Comparison of ENCODE assay signal across 8 cellular contexts in the genomic region with DNA sequence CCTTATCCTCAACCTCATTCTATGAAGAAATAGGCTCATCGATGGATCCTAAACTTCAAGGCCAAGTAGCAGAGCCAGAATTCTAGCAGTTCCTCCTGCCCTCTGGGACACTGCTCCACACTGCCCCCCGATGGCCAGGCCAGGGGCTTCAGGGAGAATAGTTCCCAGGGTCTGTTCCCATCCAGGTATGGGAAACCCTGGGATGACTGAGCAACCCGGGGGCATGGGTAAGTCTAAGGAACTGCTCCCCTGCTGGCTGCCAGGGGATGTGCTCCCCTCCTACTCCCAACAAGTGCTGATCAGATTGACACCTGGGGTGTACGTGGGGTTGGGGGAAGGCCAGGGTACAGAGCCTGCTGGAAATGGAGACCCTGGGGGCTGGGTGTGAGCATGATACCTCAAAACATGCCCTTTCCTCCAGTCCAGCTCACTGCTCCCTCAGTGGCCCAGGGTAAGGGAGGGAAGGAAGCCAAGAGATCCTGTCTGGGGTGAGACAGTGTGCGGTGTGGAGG. TPM values are rescaled to one million over a fixed set of nuclear protein-coding genes. Genes with fewer than 3 reads are reported as not detected.
DNase-seq lines count a peak whose midpoint lies in the region; ATAC-seq, FAIRE-seq and TF ChIP-seq lines count a peak whose summit lies in the region.

No MANE protein-coding gene starts in this region.

- 48% methylated on average over 5 of the region's 5 CpGs; no CpG with 5 or more reads in 1 of the 2 experiments for WGBS in H1 (ENCODE audit: extremely low coverage in 1 of 2, insufficient coverage in 1 of 2, insufficient read length in 1 of 2, insufficient replicate concordance in 2 of 2, low coverage in 1 of 2, low lambda C conversion rate in 2 of 2, missing lambda C conversion rate in 1 of 2), 2 experiments

- no peaks in the 10 kb centered on the region for H3K79me1 ChIP-seq in H1 (ENCODE audit: low read depth, low read length)

- no peak overlapping the region for H3K4ac ChIP-seq in H1 (replicated peaks; ENCODE audit: insufficient read length, low read depth, low read length)

- no peak overlapping the region for H2BK120ac ChIP-seq in H1 (replicated peaks; ENCODE audit: low read depth, low read length)

- no peaks in the 10 kb centered on the region for H3K9me3 ChIP-seq in H1 (ENCODE audit: insufficient read depth in 2 of 2, low read depth in 1 of 2, low read length in 1 of 2)
- H3K9me3 ChIP-seq in vagina: no peaks in the 10 kb centered on the region

- H3K4me3 Mint-ChIP-seq in activated CD4-positive, alpha-beta T cell treated with anti-CD3 and anti-CD28 coated beads, Interleukin-2, amount 10 ng/mL, durations not matched to agents 24 days and 14 days: no peak overlapping the region

- H3K18ac ChIP-seq in H1 (ENCODE audit: extremely low read depth, low read length): no peak overlapping the region

- peak; percentile 73 to 98 (median 97) for TF ChIP-seq CTCF in H1 (IDR thresholded peaks at IDR 0.05; ENCODE audit: control extremely low read depth in 1 of 3, insufficient read depth in 1 of 3, low read depth in 1 of 3, low read length in 3 of 3)
- peak; percentile 27 to 49 (median 48) for TF ChIP-seq CTCF in vagina (IDR thresholded peaks at IDR 0.05)

- H4K20me1 ChIP-seq in H1 (replicated peaks in 1 of 2; ENCODE audit: control insufficient read depth in 1 of 2, insufficient read depth in 2 of 2, low read length in 2 of 2): peaks cover 0 to 2% of the 10 kb centered on the region in 2 experiments

- ATAC-seq in HG02678 (IDR thresholded peaks at IDR 0.05; ENCODE audit: unreplicated experiment): no peak

- no peaks in the 10 kb centered on the region for H3K27me3 Mint-ChIP-seq in activated CD4-positive, alpha-beta T cell treated with anti-CD3 and anti-CD28 coated beads, Interleukin-2, amount 10 ng/mL, durations not matched to agents 24 days and 14 days

- H3K79me2 ChIP-seq in H1 (ENCODE audit: control insufficient read depth in 1 of 2, insufficient read depth in 2 of 2, low read length in 2 of 2): no peaks in the 10 kb centered on the region

- TF ChIP-seq EP300 in H1 (IDR thresholded peaks at IDR 0.05; ENCODE audit: borderline replicate concordance in 1 of 2, low read depth in 2 of 2, low read length in 2 of 2): peak in 1 of 2 experiments; percentile 35; a peak in 1 of 3 replicates

- no peak overlapping the region for H2BK20ac ChIP-seq in H1 (ENCODE audit: low read length)

- peak; percentile 93 for FAIRE-seq in H1 (lab: Jason Lieb, UNC)

- no peaks in the 10 kb centered on the region for H3K23me2 ChIP-seq in H1 (ENCODE audit: low read depth, low read length)

- H2AFZ ChIP-seq in H1 (ENCODE audit: low read length): no peak overlapping the region

- POLR2A ChIA-PET in H1 (lab: Charles Lee; ENCODE audit: partially characterized antibody): interaction anchor here (0.6 to 1.6 kb wide), 2 partner anchors 72 to 76 kb away, joined by 3 read pairs; no protein-coding TSS in a partner anchor

- TF ChIP-seq RAD21 in H1 (IDR thresholded peaks at IDR 0.05 in 1 of 2, conservative IDR thresholded peaks at IDR 0.05 in 1 of 2; ENCODE audit: low read depth in 2 of 2, low read length in 2 of 2): peak; percentile 62 to 76

- no peak overlapping the region for H2BK15ac ChIP-seq in H1 (ENCODE audit: low read length)

- H3K36me3 Mint-ChIP-seq in activated CD4-positive, alpha-beta T cell treated with anti-CD3 and anti-CD28 coated beads, Interleukin-2, amount 10 ng/mL, durations not matched to agents 24 days and 14 days (ENCODE audit: low read depth): peaks cover 10% of the 10 kb centered on the region

- no peak overlapping the region for H3K56ac ChIP-seq in H1 (replicated peaks; ENCODE audit: insufficient read length, low read depth, low read length)

- CTCF ChIA-PET in H1 (lab: Charles Lee; ENCODE audit: partially characterized antibody): interaction anchor here (0.6 to 6.6 kb wide), 24 partner anchors 9 to 1601 kb away, joined by 3 to 52 read pairs (median 4); a partner anchor contains a TSS

- H3K4me1 ChIP-seq in H1 (replicated peaks in 1 of 4; ENCODE audit: control insufficient read depth in 3 of 4, insufficient read depth in 4 of 4, low read length in 3 of 4): peaks cover 0 to 4% (median 2%) of the 10 kb centered on the region in 4 experiments; a peak in 4 of 7 replicates
- H3K4me1 ChIP-seq in vagina: no peaks in the 10 kb centered on the region

- H3K23ac ChIP-seq in H1 (ENCODE audit: insufficient read length): no peak overlapping the region

- intact Hi-C loops in activated CD4-positive, alpha-beta T cell treated with anti-CD3 and anti-CD28 coated beads, Interleukin-2, amount 10 ng/mL, durations not matched to agents 24 days and 14 days (cut with micrococcal nuclease): no loop called here
- intact Hi-C loops in vagina (cut with DNase I): no loop called here

- peak; percentile 17 for DNase-seq in NCI-H146 (lab: John Stamatoyannopoulos, UW)
- no peak for DNase-seq in NCI-H146 treated with DMSO at 0.1 percent for 48 hours (lab: John Stamatoyannopoulos, UW; ENCODE audit: unreplicated experiment)
- DNase-seq in NAMALWA (ENCODE audit: low spot score): peak; percentile 48
- peak; percentile 86 for DNase-seq in activated CD4-positive, alpha-beta T cell treated with anti-CD3 and anti-CD28 coated beads, Interleukin-2, amount 10 ng/mL, durations not matched to agents 24 days and 14 days
- peak; percentile 82 to 98 for DNase-seq in H1 (ENCODE audit: low read depth in 1 of 2, low spot score in 2 of 2)
- DNase-seq in mucosa of gallbladder (ENCODE audit: low spot score): peak; percentile 37
- DNase-seq in vagina (ENCODE audit: extremely low spot score in 2 of 2): no peak

- TF ChIP-seq POLR2A in H1 (IDR thresholded peaks at IDR 0.05; ENCODE audit: control extremely low read depth in 1 of 2, low read depth in 2 of 2, low read length in 2 of 2) (no peak), vagina (IDR thresholded peaks at IDR 0.05) (no peak)

- peaks cover 2% of the 10 kb centered on the region for H3K4me1 Mint-ChIP-seq in activated CD4-positive, alpha-beta T cell treated with anti-CD3 and anti-CD28 coated beads, Interleukin-2, amount 10 ng/mL, durations not matched to agents 24 days and 14 days

- H3K9ac ChIP-seq in H1 (replicated peaks in 1 of 4; ENCODE audit: extremely low read depth in 1 of 4, low read depth in 3 of 4, low read length in 3 of 4): no peak overlapping the region

- no peaks in the 10 kb centered on the region; a peak in 1 of 8 replicates for H3K36me3 ChIP-seq in H1 (ENCODE audit: control insufficient read depth in 2 of 4, insufficient read depth in 4 of 4, low read length in 3 of 4)
- H3K36me3 ChIP-seq in vagina: peaks cover 0 to 24% of the 10 kb centered on the region in 2 donors

- H2BK12ac ChIP-seq in H1 (ENCODE audit: low read depth, low read length): 0 out of 2 replicates have a peak overlapping the region, but pooled peaks have one; percentile 7

- no peak overlapping the region for H2BK5ac ChIP-seq in H1 (ENCODE audit: low read depth, low read length)

- no peak overlapping the region for H3K4me2 ChIP-seq in H1 (ENCODE audit: insufficient read depth in 1 of 2, low read depth in 2 of 2, low read length in 2 of 2)

- H3K27ac ChIP-seq in H1 (ENCODE audit: low read depth, low read length) (peak overlapping the region; percentile 47; the same call in 1 of the 2 replicates), vagina (no peak overlapping the region)

- H2AK5ac ChIP-seq in H1 (ENCODE audit: low read depth, low read length): no peak overlapping the region

- H4K8ac ChIP-seq in H1 (ENCODE audit: extremely low read depth, insufficient read depth, low read length): no peak overlapping the region

- no peak overlapping the region for H3K4me3 ChIP-seq in H1 (ENCODE audit: extremely low read depth in 1 of 4, insufficient read depth in 2 of 4, low read depth in 3 of 4, low read length in 4 of 4)
- H3K4me3 ChIP-seq in vagina: no peak overlapping the region

- no peak overlapping the region for H3K14ac ChIP-seq in H1 (ENCODE audit: insufficient read length)

- H3K27me3 ChIP-seq in H1 (replicated peaks in 1 of 4; ENCODE audit: control insufficient read depth in 3 of 4, extremely low read depth in 1 of 4, insufficient read depth in 3 of 4, low read length in 3 of 4): no peaks in the 10 kb centered on the region; a peak in 1 of 7 replicates
- H3K27me3 ChIP-seq in vagina: no peaks in the 10 kb centered on the region

- H4K91ac ChIP-seq in H1 (replicated peaks; ENCODE audit: insufficient read length, low read length): no peak overlapping the region

- H4K5ac ChIP-seq in H1 (ENCODE audit: insufficient read length, low read depth, low read length): no peak overlapping the region

- no peak overlapping the region for H3K27ac Mint-ChIP-seq in activated CD4-positive, alpha-beta T cell treated with anti-CD3 and anti-CD28 coated beads, Interleukin-2, amount 10 ng/mL, durations not matched to agents 24 days and 14 days

- H3K9me3 Mint-ChIP-seq in activated CD4-positive, alpha-beta T cell treated with anti-CD3 and anti-CD28 coated beads, Interleukin-2, amount 10 ng/mL, durations not matched to agents 24 days and 14 days: no peaks in the 10 kb centered on the region

RNA-seq across cellular contexts. Expression of a gene that starts 7.6 kb away (rescaled TPM):
- 52.6 and 57.3 TPM in 2 replicates for total RNA-seq in activated CD4-positive, alpha-beta T cell treated with anti-CD3 and anti-CD28 coated beads, Interleukin-2, amount 10 ng/mL, durations not matched to agents 24 days and 14 days
- total RNA-seq in H1 (2021; fragmentation: NEBNext Ultra II Directional; extraction: Animal tissue kit (Norgen Biotek cat#: 25700)): 25.0 and 27.1 TPM in 2 replicates
- 34.4 and 52.2 TPM in 2 replicates for polyA plus RNA-seq in H1 (2011; rRNA removed)
- 39.6 TPM for polyA plus RNA-seq in H1 (2011; cell fraction: cytosol; rRNA removed)
- 241 TPM for polyA plus RNA-seq in H1 (2011; cell fraction: nucleus; rRNA removed)
- 23.8 to 32.8 TPM (median 27.6 TPM) in 4 replicates for polyA plus RNA-seq in H1 (2012, experiment 1 of 2)
- 22.2 TPM for polyA plus RNA-seq in H1 (2012, experiment 2 of 2)
- polyA plus RNA-seq in H1 (2013, experiment 1 of 2): 23.5 TPM
- polyA plus RNA-seq in H1 (2013, experiment 2 of 2): 20.5 TPM
- 22.9 and 29.2 TPM in 2 replicates for polyA minus RNA-seq in H1 (2011; rRNA and poly(A)+ RNA removed)
- polyA minus RNA-seq in H1 (2011; cell fraction: cytosol; rRNA and poly(A)+ RNA removed): 14.8 TPM
- 30.0 TPM for polyA minus RNA-seq in H1 (2011; cell fraction: nucleus; rRNA and poly(A)+ RNA removed)
- total RNA-seq in mucosa of gallbladder (42.1 TPM), vagina (75.9 TPM)

RNA-seq across cellular contexts. Expression of a gene that starts 8.9 kb away (rescaled TPM):
- total RNA-seq in activated CD4-positive, alpha-beta T cell treated with anti-CD3 and anti-CD28 coated beads, Interleukin-2, amount 10 ng/mL, durations not matched to agents 24 days and 14 days: 0.09 TPM in 2 replicates
- total RNA-seq in H1 (2021; fragmentation: NEBNext Ultra II Directional; extraction: Animal tissue kit (Norgen Biotek cat#: 25700)): not detected in 2 replicates
- 0.17 and 0.27 TPM in 2 replicates for polyA plus RNA-seq in H1 (2011; rRNA removed)
- 0.23 TPM for polyA plus RNA-seq in H1 (2011; cell fraction: cytosol; rRNA removed)
- polyA plus RNA-seq in H1 (2011; cell fraction: nucleus; rRNA removed): 0.16 TPM
- 0.08 to 0.19 TPM (median 0.08 TPM) in 3 of 4 replicates, not detected in the other for polyA plus RNA-seq in H1 (2012, experiment 1 of 2)
- polyA plus RNA-seq in H1 (2012, experiment 2 of 2): 0.09 TPM
- polyA plus RNA-seq in H1 (2013, experiment 1 of 2): 0.10 TPM
- 0.11 TPM for polyA plus RNA-seq in H1 (2013, experiment 2 of 2)
- 0.28 TPM in 1 of 2 replicates, not detected in the other for polyA minus RNA-seq in H1 (2011; rRNA and poly(A)+ RNA removed)
- polyA minus RNA-seq in H1 (2011; cell fraction: cytosol; rRNA and poly(A)+ RNA removed): not detected
- polyA minus RNA-seq in H1 (2011; cell fraction: nucleus; rRNA and poly(A)+ RNA removed): not detected
- total RNA-seq in mucosa of gallbladder: not detected
- not detected for total RNA-seq in vagina

RNA-seq across cellular contexts. Expression of a gene that starts 22.7 kb away (rescaled TPM):
- total RNA-seq in activated CD4-positive, alpha-beta T cell treated with anti-CD3 and anti-CD28 coated beads, Interleukin-2, amount 10 ng/mL, durations not matched to agents 24 days and 14 days: 0.33 and 0.36 TPM in 2 replicates
- not detected in 2 replicates for total RNA-seq in H1 (2021; fragmentation: NEBNext Ultra II Directional; extraction: Animal tissue kit (Norgen Biotek cat#: 25700))
- polyA plus RNA-seq in H1 (2011; rRNA removed): not detected in 2 replicates
- polyA plus RNA-seq in H1 (2011; cell fraction: cytosol; rRNA removed): 0.03 TPM
- not detected for polyA plus RNA-seq in H1 (2011; cell fraction: nucleus; rRNA removed)
- not detected in 4 replicates for polyA plus RNA-seq in H1 (2012, experiment 1 of 2)
- polyA plus RNA-seq in H1 (2012, experiment 2 of 2): not detected
- not detected for polyA plus RNA-seq in H1 (2013, experiment 1 of 2)
- not detected for polyA plus RNA-seq in H1 (2013, experiment 2 of 2)
- polyA minus RNA-seq in H1 (2011; rRNA and poly(A)+ RNA removed): not detected in 2 replicates
- not detected for polyA minus RNA-seq in H1 (2011; cell fraction: cytosol; rRNA and poly(A)+ RNA removed)
- not detected for polyA minus RNA-seq in H1 (2011; cell fraction: nucleus; rRNA and poly(A)+ RNA removed)
- not detected for total RNA-seq in mucosa of gallbladder
- not detected for total RNA-seq in vagina

RNA-seq across cellular contexts. Expression of a gene that starts 37.8 kb away (rescaled TPM):
- total RNA-seq in activated CD4-positive, alpha-beta T cell treated with anti-CD3 and anti-CD28 coated beads, Interleukin-2, amount 10 ng/mL, durations not matched to agents 24 days and 14 days: 89.4 and 94.8 TPM in 2 replicates
- 40.3 and 41.7 TPM in 2 replicates for total RNA-seq in H1 (2021; fragmentation: NEBNext Ultra II Directional; extraction: Animal tissue kit (Norgen Biotek cat#: 25700))
- 112 and 131 TPM in 2 replicates for polyA plus RNA-seq in H1 (2011; rRNA removed)
- 54.5 TPM for polyA plus RNA-seq in H1 (2011; cell fraction: cytosol; rRNA removed)
- 69.7 TPM for polyA plus RNA-seq in H1 (2011; cell fraction: nucleus; rRNA removed)
- polyA plus RNA-seq in H1 (2012, experiment 1 of 2): 32.4 to 42.6 TPM (median 38.6 TPM) in 4 replicates
- 42.5 TPM for polyA plus RNA-seq in H1 (2012, experiment 2 of 2)
- polyA plus RNA-seq in H1 (2013, experiment 1 of 2): 49.4 TPM
- polyA plus RNA-seq in H1 (2013, experiment 2 of 2): 59.2 TPM
- polyA minus RNA-seq in H1 (2011; rRNA and poly(A)+ RNA removed): 83.8 and 86.8 TPM in 2 replicates
- 39.1 TPM for polyA minus RNA-seq in H1 (2011; cell fraction: cytosol; rRNA and poly(A)+ RNA removed)
- 29.2 TPM for polyA minus RNA-seq in H1 (2011; cell fraction: nucleus; rRNA and poly(A)+ RNA removed)
- total RNA-seq in mucosa of gallbladder (110 TPM), vagina (56.7 TPM)

RNA-seq across cellular contexts. Expression of a gene that starts 53.5 kb away (rescaled TPM):
- total RNA-seq in activated CD4-positive, alpha-beta T cell treated with anti-CD3 and anti-CD28 coated beads, Interleukin-2, amount 10 ng/mL, durations not matched to agents 24 days and 14 days: 332 and 340 TPM in 2 replicates
- 50.2 and 51.7 TPM in 2 replicates for total RNA-seq in H1 (2021; fragmentation: NEBNext Ultra II Directional; extraction: Animal tissue kit (Norgen Biotek cat#: 25700))
- 13.7 and 23.0 TPM in 2 replicates for polyA plus RNA-seq in H1 (2011; rRNA removed)
- 16.8 TPM for polyA plus RNA-seq in H1 (2011; cell fraction: cytosol; rRNA removed)
- 40.7 TPM for polyA plus RNA-seq in H1 (2011; cell fraction: nucleus; rRNA removed)
- polyA plus RNA-seq in H1 (2012, experiment 1 of 2): 31.1 to 46.6 TPM (median 42.9 TPM) in 4 replicates
- polyA plus RNA-seq in H1 (2012, experiment 2 of 2): 39.8 TPM
- polyA plus RNA-seq in H1 (2013, experiment 1 of 2): 22.2 TPM
- polyA plus RNA-seq in H1 (2013, experiment 2 of 2): 21.3 TPM
- polyA minus RNA-seq in H1 (2011; rRNA and poly(A)+ RNA removed): 12.9 and 26.4 TPM in 2 replicates
- 21.8 TPM for polyA minus RNA-seq in H1 (2011; cell fraction: cytosol; rRNA and poly(A)+ RNA removed)
- polyA minus RNA-seq in H1 (2011; cell fraction: nucleus; rRNA and poly(A)+ RNA removed): 19.3 TPM
- total RNA-seq in mucosa of gallbladder: 74.2 TPM
- 26.3 TPM for total RNA-seq in vagina

Comparison
In these comparisons a context has a peak if more than half of its experiments do, and no peak if none do; other contexts are left out.
1. DNase-seq: peak in NCI-H146 (single experiment), NAMALWA (single experiment), activated CD4-positive, alpha-beta T cell treated with anti-CD3 and anti-CD28 coated beads, Interleukin-2, amount 10 ng/mL, durations not matched to agents 24 days and 14 days (single experiment), H1 (2 of 2) and mucosa of gallbladder (single experiment); none in NCI-H146 treated with DMSO at 0.1 percent for 48 hours (single experiment) and vagina (0 of 2).